In the genomic region with DNA sequence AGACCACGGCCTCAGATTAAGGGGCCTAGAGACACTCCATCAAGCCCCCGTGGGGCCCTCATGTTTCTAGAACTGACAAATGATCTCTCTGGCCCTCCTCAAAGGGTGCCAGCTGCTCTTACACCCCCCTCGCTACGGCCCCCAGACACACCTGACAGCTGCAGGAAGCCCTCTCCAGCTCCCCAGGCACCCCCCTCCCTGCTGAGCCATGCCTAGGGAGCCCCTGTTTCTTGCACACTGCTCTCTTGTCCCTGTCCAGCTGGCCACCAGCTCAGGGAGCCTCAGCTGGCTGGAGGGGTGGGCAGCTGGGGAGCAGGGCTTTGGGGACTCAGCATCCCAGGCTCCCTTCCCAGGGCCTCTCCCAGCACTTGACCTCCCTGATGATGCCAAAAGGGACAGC, we compare ENCODE assay signal across 9 cellular contexts. TPM values are rescaled to one million over a fixed set of nuclear protein-coding genes. Genes with fewer than 3 reads are reported as not detected.
DNase-seq lines count a peak whose midpoint lies in the region; ATAC-seq and TF ChIP-seq lines count a peak whose summit lies in the region.
"Had no signal": no experiment of that assay in that cellular context is flagged by ENCODE, and none has a peak within 500 bp of the region (broad histone marks: within the 10 kb centered on the region; RNA-seq: fewer than 3 reads in every experiment).

No MANE protein-coding gene starts in this region.

- peaks cover 5% of the 10 kb centered on the region for H3K36me3 Mint-ChIP-seq in activated B cell treated with CpG ODN at 0.5 μM for 24 hours (ENCODE audit: low read depth)

- no peak overlapping the region for H3K4me3 Mint-ChIP-seq in activated B cell treated with CpG ODN at 0.5 μM for 24 hours

- H3K9me3 ChIP-seq in stomach = no peaks in the 10 kb centered on the region

- H3K27ac ChIP-seq in stomach = peak overlapping the region in 3 of 5 donors; percentile 51 to 90 (median 87)
- H3K27ac ChIP-seq in foreskin keratinocyte = no peak overlapping the region

- peaks cover 0 to 1% (median 0%) of the 10 kb centered on the region in 4 donors for H3K36me3 ChIP-seq in stomach

- no peak for TF ChIP-seq POLR2A in stomach (IDR thresholded peaks at IDR 0.05)

- no peaks in the 10 kb centered on the region for H3K27me3 ChIP-seq in stomach
- H3K27me3 ChIP-seq in foreskin keratinocyte = no peaks in the 10 kb centered on the region

- 45 to 75% (median 68%) methylated on average over 4 of the region's 4 CpGs for WGBS in stomach, 5 donors

- no peaks in the 10 kb centered on the region for H3K9me3 Mint-ChIP-seq in activated B cell treated with CpG ODN at 0.5 μM for 24 hours

- no peak for ATAC-seq in activated B cell treated with CpG ODN at 0.5 μM for 24 hours (ENCODE audit: low read depth)
- ATAC-seq in GM21515 (IDR thresholded peaks at IDR 0.05; ENCODE audit: unreplicated experiment) = no peak
- ATAC-seq in foreskin keratinocyte = no peak
- ATAC-seq: activated CD8-positive, alpha-beta T cell treated with anti-CD3 and anti-CD28 coated beads, Interleukin-2, amount 10 ng/mL, durations not matched to agents 7 days and 5 days had no signal

- peaks cover 45% of the 10 kb centered on the region for H3K4me1 Mint-ChIP-seq in activated B cell treated with CpG ODN at 0.5 μM for 24 hours

- no peak for TF ChIP-seq CTCF in activated B cell treated with CpG ODN at 0.5 μM for 24 hours (IDR thresholded peaks at IDR 0.05)
- TF ChIP-seq CTCF in stomach (IDR thresholded peaks at IDR 0.05) = no peak
- no peak for TF ChIP-seq CTCF in foreskin keratinocyte (conservative IDR thresholded peaks at IDR 0.05)

- H3K4me3 ChIP-seq in stomach = no peak overlapping the region

- H3K4me1 ChIP-seq in stomach (peaks cover 51 to 84% (median 71%) of the 10 kb centered on the region in 4 donors), foreskin keratinocyte (peaks cover 14% of the 10 kb centered on the region)

- H3K27ac Mint-ChIP-seq in activated B cell treated with CpG ODN at 0.5 μM for 24 hours = peak overlapping the region; percentile 30
- H3K27ac Mint-ChIP-seq: activated CD8-positive, alpha-beta T cell treated with anti-CD3 and anti-CD28 coated beads, Interleukin-2, amount 10 ng/mL, durations not matched to agents 7 days and 5 days had no signal

- POLR2A ChIA-PET in activated B cell treated with CpG ODN at 0.5 μM for 24 hours (lab: Charles Lee) = interaction anchor here (4.1 to 6.3 kb wide), 2 partner anchors 14 to 21 kb away, joined by 38 to 217 read pairs; a partner anchor contains a TSS

- H3K27me3 Mint-ChIP-seq in activated B cell treated with CpG ODN at 0.5 μM for 24 hours = no peaks in the 10 kb centered on the region

- intact Hi-C loops in activated B cell treated with CpG ODN at 0.5 μM for 24 hours (cut with micrococcal nuclease) (no loop called here), stomach (cut with DNase I; ENCODE audit: low total_unique reads) (no loop called here)

- CTCF ChIA-PET in activated B cell treated with CpG ODN at 0.5 μM for 24 hours (lab: Charles Lee) = interaction anchor here (0.8 to 5.7 kb wide), 8 partner anchors 10 to 39 kb away, joined by 3 to 103 read pairs (median 14); a partner anchor contains a TSS

- DNase-seq in NAMALWA (ENCODE audit: low spot score) (peak; percentile 76), activated B cell treated with CpG ODN at 0.5 μM for 24 hours (no peak), hypothalamus (lab: John Stamatoyannopoulos, UW) (peak in 42 of 51 donors; percentile 34 to 89 (median 70)), stomach (no peak), NCI-H1048 (lab: John Stamatoyannopoulos, UW) (no peak), foreskin keratinocyte (no peak), NCI-H2227 treated with DMSO at 0.1 percent for 48 hours (lab: John Stamatoyannopoulos, UW) (no peak)
- DNase-seq: activated CD8-positive, alpha-beta T cell treated with anti-CD3 and anti-CD28 coated beads, Interleukin-2, amount 10 ng/mL, durations not matched to agents 7 days and 5 days had no signal

- TF ChIP-seq EP300 in stomach (IDR thresholded peaks at IDR 0.05) = no peak

RNA-seq across cellular contexts. Expression of a gene that starts 14.8 kb away (rescaled TPM):
- total RNA-seq in activated B cell treated with CpG ODN at 0.5 μM for 24 hours (108 and 132 TPM in 2 replicates), stomach (100 to 1,000 TPM in 1 of 5 donors, 10 to 100 TPM in 3, 1 to 10 TPM in 1; 6.1 to 431 (median 42.6) TPM), foreskin keratinocyte (26.7 and 29.8 TPM in 2 replicates)
- polyA plus RNA-seq in stomach (10 to 100 TPM; 20.1 to 42.7 (median 34.5) TPM), foreskin keratinocyte (28.1 and 30.7 TPM in 2 replicates)

Comparison
In these comparisons a context has a peak if more than half of its experiments do, and no peak if none do; other contexts are left out.
1. DNase-seq: peak in NAMALWA (single experiment) and hypothalamus (42 of 51); none in activated B cell treated with CpG ODN at 0.5 μM for 24 hours (single experiment), stomach (single experiment), NCI-H1048 (single experiment), foreskin keratinocyte (0 of 2) and NCI-H2227 treated with DMSO at 0.1 percent for 48 hours (single experiment).